8 cellular contexts compared by ENCODE assay signal in the genomic region with DNA sequence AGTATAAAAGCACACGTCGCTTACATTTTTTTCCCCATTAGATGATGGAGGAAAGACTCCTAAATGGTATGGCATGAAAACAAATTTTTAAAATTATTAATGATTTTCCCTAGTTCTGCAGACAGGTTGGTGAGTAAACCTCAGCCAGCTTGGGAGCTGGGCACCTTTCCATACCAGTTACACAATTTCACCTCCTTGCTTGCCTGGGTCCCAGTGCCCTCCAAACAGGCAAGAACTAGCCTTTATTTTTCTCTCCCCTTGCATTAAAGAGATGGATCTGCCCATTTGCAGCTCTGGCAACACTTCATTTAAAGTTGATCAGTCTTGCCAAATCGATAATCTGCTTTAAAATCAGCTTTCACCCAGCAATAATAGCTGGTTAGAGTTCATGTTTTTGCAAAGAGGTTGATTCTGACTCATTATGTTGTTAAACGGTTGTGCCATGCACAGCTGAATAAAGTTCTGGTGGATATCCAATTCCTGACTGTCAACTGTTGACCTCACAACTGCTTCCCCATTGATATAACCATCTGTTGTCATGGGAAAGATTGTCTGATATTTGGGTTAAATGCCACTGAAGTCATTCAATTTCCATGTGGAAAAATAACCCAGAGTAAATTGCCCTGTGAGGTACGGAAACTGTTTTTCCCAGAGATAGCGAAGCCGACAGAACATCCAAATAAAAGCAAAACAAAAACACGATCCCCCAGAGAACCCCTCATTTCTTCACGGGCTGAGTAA. TPM values are rescaled to one million over a fixed set of nuclear protein-coding genes. Genes with fewer than 3 reads are reported as not detected.
DNase-seq lines count a peak whose midpoint lies in the region; ATAC-seq and TF ChIP-seq lines count a peak whose summit lies in the region.

No MANE protein-coding gene starts in this region.

- H3K4me1 Mint-ChIP-seq in CD4-positive, alpha-beta T cell (ENCODE audit: low read depth): peaks cover 32% of the 10 kb centered on the region
- H3K4me1 Mint-ChIP-seq in activated T-helper 17 cell treated with anti-CD3 and anti-CD28 coated beads, Interleukin-2, amount 50 U/mL, for 72 hours: peaks cover 18% of the 10 kb centered on the region

- H3K27ac ChIP-seq in CD4-positive, alpha-beta T cell (ENCODE audit: low read depth, low read length): no peak overlapping the region
- H3K27ac ChIP-seq in HUES6 (ENCODE audit: low read depth, low read length): no peak overlapping the region
- peak overlapping the region in 11 of 12 donors; percentile 18 to 96 (median 60) for H3K27ac ChIP-seq in heart left ventricle

- TF ChIP-seq POLR2A in heart left ventricle (IDR thresholded peaks at IDR 0.05): no peak

- WGBS in heart left ventricle, 4 donors: 19 to 23% (median 23%) methylated on average over 9 of the region's 9 CpGs

- intact Hi-C loops in CD4-positive, alpha-beta T cell (cut with DNase I, micrococcal nuclease): loop anchor here in 1 of 2 experiments (2.0 to 5.0 kb wide), 3 partner anchors 24 to 1332 kb away; a partner anchor contains a TSS
- intact Hi-C loops in heart left ventricle (cut with DNase I): loop anchor here in 1 of 10 donors (5.0 kb wide), 1 partner anchor 42 kb away; a partner anchor contains a TSS

- no peaks in the 10 kb centered on the region for H3K9me3 Mint-ChIP-seq in CD4-positive, alpha-beta T cell
- H3K9me3 Mint-ChIP-seq in activated T-helper 17 cell treated with anti-CD3 and anti-CD28 coated beads, Interleukin-2, amount 50 U/mL, for 72 hours: no peaks in the 10 kb centered on the region

- CTCF ChIA-PET in CD4-positive, alpha-beta T cell (lab: Charles Lee): no interaction called here

- POLR2A ChIA-PET in CD4-positive, alpha-beta T cell (lab: Charles Lee): interaction anchor here (0.6 to 3.4 kb wide), 4 partner anchors 10 to 463 kb away, joined by 3 to 18 read pairs (median 3); a partner anchor contains a TSS

- H3K27me3 ChIP-seq in CD4-positive, alpha-beta T cell (ENCODE audit: control insufficient read depth, insufficient read depth, low read length): peaks cover 14% of the 10 kb centered on the region
- H3K27me3 ChIP-seq in HUES6 (ENCODE audit: control insufficient read depth, insufficient read depth, low read length): peaks cover 26% of the 10 kb centered on the region
- H3K27me3 ChIP-seq in heart left ventricle: peaks cover 0 to 3% (median 0%) of the 10 kb centered on the region in 9 donors

- no peak for ATAC-seq in CD4-positive, alpha-beta T cell (ENCODE audit: poor library complexity)
- no peak for ATAC-seq in activated T-helper 17 cell treated with anti-CD3 and anti-CD28 coated beads, Interleukin-2, amount 50 U/mL, for 72 hours (replicated peaks)
- ATAC-seq in heart left ventricle: peak in 2 of 4 donors; percentile 15 to 32
- no peak for ATAC-seq in GM21390 (IDR thresholded peaks at IDR 0.05; ENCODE audit: unreplicated experiment)

- H3K36me3 ChIP-seq in HUES6 (ENCODE audit: control insufficient read depth, insufficient read depth, low read length) (no peaks in the 10 kb centered on the region; the same call in 1 of the 2 replicates), heart left ventricle (peaks cover 0 to 4% (median 0%) of the 10 kb centered on the region in 9 donors)

- no peak for TF ChIP-seq CTCF in CD4-positive, alpha-beta T cell (IDR thresholded peaks at IDR 0.05)
- TF ChIP-seq CTCF in heart left ventricle (IDR thresholded peaks at IDR 0.05): no peak

- no peak overlapping the region for H3K27ac Mint-ChIP-seq in CD4-positive, alpha-beta T cell
- peak overlapping the region; percentile 94 for H3K27ac Mint-ChIP-seq in activated T-helper 17 cell treated with anti-CD3 and anti-CD28 coated beads, Interleukin-2, amount 50 U/mL, for 72 hours

- H3K9me3 ChIP-seq in CD4-positive, alpha-beta T cell (ENCODE audit: control insufficient read depth, low read length): no peaks in the 10 kb centered on the region
- H3K9me3 ChIP-seq in HUES6 (ENCODE audit: control insufficient read depth, insufficient read depth, low read depth, low read length): no peaks in the 10 kb centered on the region
- no peaks in the 10 kb centered on the region for H3K9me3 ChIP-seq in heart left ventricle

- H3K9ac ChIP-seq in HUES6 (ENCODE audit: low read length): no peak overlapping the region

- H3K4me3 Mint-ChIP-seq in CD4-positive, alpha-beta T cell: peak overlapping the region; percentile 86
- H3K4me3 Mint-ChIP-seq in activated T-helper 17 cell treated with anti-CD3 and anti-CD28 coated beads, Interleukin-2, amount 50 U/mL, for 72 hours: peak overlapping the region; percentile 98

- H3K36me3 Mint-ChIP-seq in CD4-positive, alpha-beta T cell (ENCODE audit: low read depth): peaks cover 12% of the 10 kb centered on the region
- H3K36me3 Mint-ChIP-seq in activated T-helper 17 cell treated with anti-CD3 and anti-CD28 coated beads, Interleukin-2, amount 50 U/mL, for 72 hours (ENCODE audit: low read depth): peaks cover 36% of the 10 kb centered on the region

- peak overlapping the region; percentile 94 for H3K4me3 ChIP-seq in HUES6 (ENCODE audit: low read depth, low read length)
- peak overlapping the region; percentile 41 to 94 (median 72) for H3K4me3 ChIP-seq in heart left ventricle

- peaks cover 19% of the 10 kb centered on the region for H3K27me3 Mint-ChIP-seq in CD4-positive, alpha-beta T cell
- peaks cover 3% of the 10 kb centered on the region for H3K27me3 Mint-ChIP-seq in activated T-helper 17 cell treated with anti-CD3 and anti-CD28 coated beads, Interleukin-2, amount 50 U/mL, for 72 hours

- DNase-seq in CD4-positive, alpha-beta T cell: no peak
- DNase-seq in heart left ventricle (no peak), pulmonary artery endothelial cell (ENCODE audit: low read depth, low spot score) (peak; percentile 88), COR-L47 (lab: John Stamatoyannopoulos, UW) (no peak)
- no peak for DNase-seq in stimulated activated CD4-positive, alpha-beta T cell treated with anti-CD3 and anti-CD28 coated beads, Interleukin-1b, Interleukin-23, amount 100 ng/mL, for 48 hours

- peaks cover 18% of the 10 kb centered on the region for H3K4me1 ChIP-seq in HUES6 (ENCODE audit: control insufficient read depth, insufficient read depth, low read length)
- peaks cover 2 to 38% (median 15%) of the 10 kb centered on the region in 12 donors for H3K4me1 ChIP-seq in heart left ventricle

RNA-seq across cellular contexts. Expression of a gene that starts 1.3 kb away (rescaled TPM):
- under 1 TPM; 0.22 to 0.31 TPM for total RNA-seq in CD4-positive, alpha-beta T cell
- 10 to 100 TPM; 25.9 to 27.3 TPM for total RNA-seq in activated T-helper 17 cell treated with anti-CD3 and anti-CD28 coated beads, Interleukin-2, amount 50 U/mL, for 72 hours
- 10 to 100 TPM in 1 of 9 donors, 1 to 10 TPM in 8; 4.1 to 11.8 (median 5.3) TPM for total RNA-seq in heart left ventricle
- polyA plus RNA-seq in heart left ventricle: 1 to 10 TPM; 6.8 to 7.2 TPM
- 14.5 and 15.2 TPM in 2 replicates for total RNA-seq in pulmonary artery endothelial cell

RNA-seq across cellular contexts. Expression of a gene that starts 40.5 kb away (rescaled TPM):
- 10 to 100 TPM; 64.4 to 65.9 TPM for total RNA-seq in CD4-positive, alpha-beta T cell
- total RNA-seq in activated T-helper 17 cell treated with anti-CD3 and anti-CD28 coated beads, Interleukin-2, amount 50 U/mL, for 72 hours: 100 to 1,000 TPM; 136 to 227 TPM
- total RNA-seq in heart left ventricle (10 to 100 TPM; 12.6 to 50.7 (median 20.4) TPM), pulmonary artery endothelial cell (130 and 244 TPM in 2 replicates)
- polyA plus RNA-seq in heart left ventricle: 10 to 100 TPM; 10.6 to 37.9 TPM

Comparison
In these comparisons a context has a peak if more than half of its experiments do, and no peak if none do; other contexts are left out.
1. H3K27ac ChIP-seq: peak in heart left ventricle (11 of 12); none in CD4-positive, alpha-beta T cell (single experiment) and HUES6 (single experiment).